ENCODE assay signal across 19 cellular contexts in genomic region chr5:108036484-108036883, GRCh38.
DNase-seq lines count a peak whose midpoint lies in the region; ATAC-seq, FAIRE-seq and TF ChIP-seq lines count a peak whose summit lies in the region.
"Had no signal": no experiment of that assay in that cellular context is flagged by ENCODE, and none has a peak within 500 bp of the region (broad histone marks: within the 10 kb centered on the region; RNA-seq: fewer than 3 reads in every experiment).

No MANE protein-coding gene starts in this region.

- H3K56ac ChIP-seq in H1 (replicated peaks; ENCODE audit: insufficient read length, low read depth, low read length) (no peak overlapping the region), mesendoderm (ENCODE audit: low read length) (no peak overlapping the region)

- H3K36me3 ChIP-seq in K562 (ENCODE audit: control insufficient read depth, insufficient read depth, low read length) (no peaks in the 10 kb centered on the region), H1 (ENCODE audit: control insufficient read depth in 2 of 4, insufficient read depth in 4 of 4, low read length in 3 of 4) (no peaks in the 10 kb centered on the region), mesendoderm (ENCODE audit: control insufficient read depth, insufficient read depth, low read length) (no peaks in the 10 kb centered on the region)
- H3K36me3 ChIP-seq: BE2C, HAP-1 had no signal

- 0 out of 2 replicates have a peak, but pooled peaks cover 4% of the 10 kb centered on the region for H3K9me3 ChIP-seq in K562 (replicated peaks; ENCODE audit: control insufficient read depth, insufficient read depth, low read depth, low read length)
- no peaks in the 10 kb centered on the region for H3K9me3 ChIP-seq in H1 (ENCODE audit: insufficient read depth in 2 of 2, low read depth in 1 of 2, low read length in 1 of 2)
- H3K9me3 ChIP-seq: BE2C, HAP-1 had no signal

- TF ChIP-seq CTCF in K562 (IDR thresholded peaks at IDR 0.05 in 2 of 3, conservative IDR thresholded peaks at IDR 0.05 in 1 of 3; ENCODE audit: insufficient read depth in 2 of 3, low read depth in 1 of 3, low read length in 3 of 3) (no peak), H1 (IDR thresholded peaks at IDR 0.05; ENCODE audit: control extremely low read depth in 1 of 3, insufficient read depth in 1 of 3, low read depth in 1 of 3, low read length in 3 of 3) (no peak), D721Med (IDR thresholded peaks at IDR 0.05; ENCODE audit: insufficient read depth, missing control alignments) (no peak)

- TF ChIP-seq EP300 in K562 (IDR thresholded peaks at IDR 0.05; ENCODE audit: low read length) (no peak), H1 (IDR thresholded peaks at IDR 0.05; ENCODE audit: borderline replicate concordance in 1 of 2, low read depth in 2 of 2, low read length in 2 of 2) (no peak)

- H3K4me1 ChIP-seq in K562 (replicated peaks in 1 of 2; ENCODE audit: control insufficient read depth in 2 of 2, insufficient read depth in 2 of 2, low read length in 2 of 2) = no peaks in the 10 kb centered on the region
- H3K4me1 ChIP-seq in H1 (replicated peaks in 1 of 4; ENCODE audit: control insufficient read depth in 3 of 4, insufficient read depth in 4 of 4, low read length in 3 of 4) = no peaks in the 10 kb centered on the region; a peak in 1 of 7 replicates
- H3K4me1 ChIP-seq in mesendoderm (ENCODE audit: control insufficient read depth, low read depth, low read length) = no peaks in the 10 kb centered on the region
- H3K4me1 ChIP-seq: HAP-1 had no signal

- H3K4me3 ChIP-seq in K562 = no peak overlapping the region
- H3K4me3 ChIP-seq in H1 (ENCODE audit: extremely low read depth in 1 of 4, insufficient read depth in 2 of 4, low read depth in 3 of 4, low read length in 4 of 4) = no peak overlapping the region
- H3K4me3 ChIP-seq in mesendoderm (ENCODE audit: low read length) = no peak overlapping the region
- H3K4me3 ChIP-seq: HAP-1 had no signal

- H2BK5ac ChIP-seq in H1 (ENCODE audit: low read depth, low read length) = no peak overlapping the region
- no peak overlapping the region for H2BK5ac ChIP-seq in mesendoderm (ENCODE audit: low read length)

- no peak overlapping the region for H3K18ac ChIP-seq in H1 (ENCODE audit: extremely low read depth, low read length)
- H3K18ac ChIP-seq in mesendoderm (ENCODE audit: low read length) = no peak overlapping the region

- ATAC-seq in K562 = no peak
- no peak for ATAC-seq in GM21515 (IDR thresholded peaks at IDR 0.05; ENCODE audit: unreplicated experiment)
- ATAC-seq in HG03025 (IDR thresholded peaks at IDR 0.05; ENCODE audit: low FRiP score, unreplicated experiment) = no peak

- H2AK5ac ChIP-seq in H1 (ENCODE audit: low read depth, low read length) (no peak overlapping the region), mesendoderm (ENCODE audit: low read length) (no peak overlapping the region)

- H3K27me3 ChIP-seq in K562 (ENCODE audit: control insufficient read depth in 2 of 2, insufficient read depth in 2 of 2, low read length in 2 of 2) = no peaks in the 10 kb centered on the region
- no peaks in the 10 kb centered on the region for H3K27me3 ChIP-seq in H1 (replicated peaks in 1 of 4; ENCODE audit: control insufficient read depth in 3 of 4, extremely low read depth in 1 of 4, insufficient read depth in 3 of 4, low read length in 3 of 4)
- no peaks in the 10 kb centered on the region for H3K27me3 ChIP-seq in mesendoderm (ENCODE audit: insufficient read depth, low read length, poor library complexity)
- H3K27me3 ChIP-seq: BE2C had no signal

- no peak overlapping the region for H3K27ac ChIP-seq in K562 (ENCODE audit: extremely low read depth, low read depth, low read length)
- no peak overlapping the region for H3K27ac ChIP-seq in H1 (ENCODE audit: low read depth, low read length)
- H3K27ac ChIP-seq in mesendoderm (ENCODE audit: low read depth, low read length) = no peak overlapping the region

- peak overlapping the region; percentile 65 for H3K4ac ChIP-seq in H1 (replicated peaks; ENCODE audit: insufficient read length, low read depth, low read length)
- no peak overlapping the region for H3K4ac ChIP-seq in mesendoderm (ENCODE audit: low read depth, low read length)

- WGBS in K562 (ENCODE audit: insufficient coverage, low coverage, missing lambda C conversion rate) = 4% methylated on average over 7 of the region's 7 CpGs
- WGBS in H1 (ENCODE audit: extremely low coverage in 1 of 2, insufficient coverage in 1 of 2, insufficient read length in 1 of 2, insufficient replicate concordance in 2 of 2, low coverage in 1 of 2, low lambda C conversion rate in 2 of 2, missing lambda C conversion rate in 1 of 2), 2 experiments = 85% methylated on average over 7 of the region's 7 CpGs; no CpG with 5 or more reads in 1 of the 2 experiments
- WGBS in mesendoderm (ENCODE audit: extremely low coverage, insufficient coverage, low lambda C conversion rate) = no CpG with 5 or more reads among the region's 7 CpGs

- TF ChIP-seq POLR2A in K562 (conservative IDR thresholded peaks at IDR 0.05) (no peak), H1 (IDR thresholded peaks at IDR 0.05; ENCODE audit: control extremely low read depth in 1 of 2, low read depth in 2 of 2, low read length in 2 of 2) (no peak)

- in situ Hi-C loops in K562 (cut with MboI) = no loop called here

- CTCF ChIA-PET in K562 (lab: Yijun Ruan, JAX; ENCODE audit: low intra/inter-chr PET ratio) = no interaction called here
- CTCF ChIA-PET in H1 (lab: Charles Lee; ENCODE audit: partially characterized antibody) = no interaction called here

- H2BK120ac ChIP-seq in H1 (replicated peaks; ENCODE audit: low read depth, low read length) = no peak overlapping the region
- H2BK120ac ChIP-seq in mesendoderm (ENCODE audit: low read depth, low read length) = no peak overlapping the region

- no peak overlapping the region for H3K4me2 ChIP-seq in K562 (ENCODE audit: insufficient read depth, low read length)
- H3K4me2 ChIP-seq in H1 (ENCODE audit: insufficient read depth in 1 of 2, low read depth in 2 of 2, low read length in 2 of 2) = no peak overlapping the region
- H3K4me2 ChIP-seq in mesendoderm (ENCODE audit: low read length) = no peak overlapping the region

- no peak overlapping the region for H2BK15ac ChIP-seq in H1 (ENCODE audit: low read length)
- no peak overlapping the region for H2BK15ac ChIP-seq in mesendoderm (replicated peaks; ENCODE audit: low read depth)

- H2AFZ ChIP-seq in K562 (ENCODE audit: low read depth, low read length) = no peak overlapping the region
- H2AFZ ChIP-seq in H1 (ENCODE audit: low read length) = no peak overlapping the region

- H4K8ac ChIP-seq in H1 (ENCODE audit: extremely low read depth, insufficient read depth, low read length) (no peak overlapping the region), mesendoderm (ENCODE audit: low read depth, low read length) (no peak overlapping the region)

- no peak overlapping the region for H2BK20ac ChIP-seq in H1 (ENCODE audit: low read length)

- no peak overlapping the region for H3K23ac ChIP-seq in H1 (ENCODE audit: insufficient read length)
- no peak overlapping the region for H3K23ac ChIP-seq in mesendoderm (ENCODE audit: low read length)

- no peaks in the 10 kb centered on the region for H3K79me2 ChIP-seq in K562 (ENCODE audit: control insufficient read depth, insufficient read depth, low read length)
- no peaks in the 10 kb centered on the region for H3K79me2 ChIP-seq in H1 (ENCODE audit: control insufficient read depth in 1 of 2, insufficient read depth in 2 of 2, low read length in 2 of 2)
- no peaks in the 10 kb centered on the region for H3K79me2 ChIP-seq in mesendoderm (ENCODE audit: control insufficient read depth, insufficient read depth, low read length)

- DNase-seq in K562 (ENCODE audit: extremely low read depth in 1 of 4, low spot score in 3 of 4) (no peak), H1 (ENCODE audit: low read depth in 1 of 2, low spot score in 2 of 2) (no peak), mesendoderm (peak; percentile 19), D721Med (ENCODE audit: insufficient read length, low spot score) (no peak)
- DNase-seq: ACHN; BE2C; C1 segment of cervical spinal cord; CD4-positive, CD25-positive, alpha-beta regulatory T cell; CD8-positive, alpha-beta memory T cell; COR-L47; GOT3; KG1 had no signal

- no peak overlapping the region for H4K91ac ChIP-seq in H1 (replicated peaks; ENCODE audit: insufficient read length, low read length)

- intact Hi-C loops in K562 (cut with micrococcal nuclease) = no loop called here

- H3K9ac ChIP-seq in K562 (ENCODE audit: insufficient read depth in 1 of 2, low read depth in 2 of 2, low read length in 2 of 2) = no peak overlapping the region
- H3K9ac ChIP-seq in H1 (replicated peaks in 1 of 4; ENCODE audit: extremely low read depth in 1 of 4, low read depth in 3 of 4, low read length in 3 of 4) = no peak overlapping the region
- no peak overlapping the region for H3K9ac ChIP-seq in mesendoderm (ENCODE audit: low read length)

- no peak overlapping the region for H3K14ac ChIP-seq in H1 (ENCODE audit: insufficient read length)

- TF ChIP-seq RAD21 in K562 (CRISPR knock-in tag; conservative IDR thresholded peaks at IDR 0.05 in 1 of 2, IDR thresholded peaks at IDR 0.05 in 1 of 2) (no peak), H1 (IDR thresholded peaks at IDR 0.05 in 1 of 2, conservative IDR thresholded peaks at IDR 0.05 in 1 of 2; ENCODE audit: low read depth in 2 of 2, low read length in 2 of 2) (no peak)

- H4K5ac ChIP-seq in H1 (ENCODE audit: insufficient read length, low read depth, low read length) (no peak overlapping the region), mesendoderm (ENCODE audit: low read length) (no peak overlapping the region)

- no peaks in the 10 kb centered on the region for H3K23me2 ChIP-seq in H1 (ENCODE audit: low read depth, low read length)

- POLR2A ChIA-PET in K562 (lab: Yijun Ruan, JAX) = no interaction called here
- POLR2A ChIA-PET in H1 (lab: Charles Lee; ENCODE audit: partially characterized antibody) = no interaction called here

- no peaks in the 10 kb centered on the region for H3K9me1 ChIP-seq in K562 (ENCODE audit: control insufficient read depth, insufficient read depth, low read length)

- H4K20me1 ChIP-seq in K562 (replicated peaks; ENCODE audit: control insufficient read depth, insufficient read depth, low read length) (no peaks in the 10 kb centered on the region), H1 (replicated peaks in 1 of 2; ENCODE audit: control insufficient read depth in 1 of 2, insufficient read depth in 2 of 2, low read length in 2 of 2) (no peaks in the 10 kb centered on the region)

- no peaks in the 10 kb centered on the region for H3K79me1 ChIP-seq in H1 (ENCODE audit: low read depth, low read length)
- H3K79me1 ChIP-seq in mesendoderm (ENCODE audit: low read length) = no peaks in the 10 kb centered on the region

- FAIRE-seq in K562 (lab: Jason Lieb, UNC) = no peak
- FAIRE-seq in H1 (lab: Jason Lieb, UNC) = no peak
- FAIRE-seq in D721Med (lab: Jason Lieb, UNC) = no peak
- FAIRE-seq: G401.6, GM12891, GM19239, HTR-8/SVneo had no signal

- no TSS peak for BruUV-seq in K562 (replicated peaks; lab: Mats Ljungman, UMichigan)

- H2BK12ac ChIP-seq in H1 (ENCODE audit: low read depth, low read length) = no peak overlapping the region

TF ChIP-seq in K562, 482 proteins besides CTCF, POLR2A, EP300 and RAD21 (continues in another document):
- no peak for TF ChIP-seq SMAD1 (IDR thresholded peaks at IDR 0.05; ENCODE audit: low read depth, low read length, partially characterized antibody)
- TF ChIP-seq C11orf30 (IDR thresholded peaks at IDR 0.05; ENCODE audit: low read depth) = no peak

TF ChIP-seq in H1, 55 proteins besides CTCF, POLR2A, EP300 and RAD21 (continues in another document):
- no peak for TF ChIP-seq TAF1 (IDR thresholded peaks at IDR 0.05; ENCODE audit: low read depth, low read length)

Comparison
In these comparisons a context has a peak if more than half of its experiments do, and no peak if none do; other contexts are left out.
1. Of the 49 proteins assayed by ChIP-seq in both K562 and H1: peak only in K562: GABPA; only in H1: none; in both: none; in neither: 48.